ENCODE assay signal across 8 cellular contexts in the genomic region with DNA sequence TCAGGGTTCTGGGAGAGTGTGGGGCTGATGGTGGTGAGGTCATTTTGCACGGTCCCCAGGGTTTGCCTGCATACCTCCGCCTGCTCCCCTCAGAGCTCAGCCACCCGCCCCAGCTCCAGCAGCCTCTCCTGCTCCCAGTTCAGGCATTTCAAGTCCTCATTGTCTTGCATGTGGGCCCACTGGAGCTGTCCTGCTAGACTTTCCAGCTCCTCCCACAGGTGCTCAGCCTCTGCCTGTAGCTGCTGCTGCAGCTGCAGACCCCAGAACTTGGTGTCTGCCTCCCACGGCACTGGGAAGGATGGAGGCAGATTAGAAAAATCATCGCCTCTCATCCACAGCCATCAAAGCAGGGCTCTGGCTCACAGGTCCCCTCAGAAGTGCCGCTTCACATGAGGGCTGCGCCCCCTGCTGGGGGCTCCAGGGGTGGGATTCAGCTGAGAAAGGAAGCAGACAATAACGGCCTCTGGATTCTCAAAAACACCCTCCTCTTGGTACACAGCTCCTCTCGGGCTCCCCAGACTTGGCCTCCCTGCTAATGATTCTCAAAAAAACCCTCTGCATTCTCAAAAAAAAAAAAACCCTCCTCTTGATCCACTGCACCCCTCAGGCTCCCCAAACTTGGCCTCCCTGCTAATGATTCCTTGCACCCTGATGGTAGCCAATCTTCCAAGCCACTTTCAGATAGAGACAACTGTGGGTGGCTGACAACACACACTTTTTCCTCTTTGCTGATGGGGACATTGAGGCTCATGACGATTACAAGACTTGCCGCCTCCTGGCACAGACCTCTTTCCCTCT.
A peak's percentile ranks its signal among the peaks of the same experiment; 100 is the strongest.
DNase-seq lines count a peak whose midpoint lies in the region.

No MANE protein-coding gene starts in this region.

- no peak overlapping the region for H3K27ac Mint-ChIP-seq in activated CD4-positive, alpha-beta T cell treated with anti-CD3 and anti-CD28 coated beads, Interleukin-2, amount 10 ng/mL, durations not matched to agents 7 days and 5 days

- H3K9me3 Mint-ChIP-seq in activated CD4-positive, alpha-beta T cell treated with anti-CD3 and anti-CD28 coated beads, Interleukin-2, amount 10 ng/mL, durations not matched to agents 7 days and 5 days = peaks cover 2% of the 10 kb centered on the region

- no peaks in the 10 kb centered on the region for H3K27me3 Mint-ChIP-seq in activated CD4-positive, alpha-beta T cell treated with anti-CD3 and anti-CD28 coated beads, Interleukin-2, amount 10 ng/mL, durations not matched to agents 7 days and 5 days

- no peak overlapping the region for H3K4me3 Mint-ChIP-seq in activated CD4-positive, alpha-beta T cell treated with anti-CD3 and anti-CD28 coated beads, Interleukin-2, amount 10 ng/mL, durations not matched to agents 7 days and 5 days

- CTCF ChIA-PET in activated CD4-positive, alpha-beta T cell treated with anti-CD3 and anti-CD28 coated beads, Interleukin-2, amount 10 ng/mL, durations not matched to agents 7 days and 5 days (lab: Charles Lee) = interaction anchor here (0.9 kb wide), 1 partner anchor 187 kb away, joined by 3 read pairs; no protein-coding TSS in a partner anchor

- POLR2A ChIA-PET in activated CD4-positive, alpha-beta T cell treated with anti-CD3 and anti-CD28 coated beads, Interleukin-2, amount 10 ng/mL, durations not matched to agents 7 days and 5 days (lab: Charles Lee) = no interaction called here

- DNase-seq in NCI-H2227 (lab: John Stamatoyannopoulos, UW; ENCODE audit: unreplicated experiment) (peak; percentile 27), NCI-H2227 treated with DMSO at 0.1 percent for 48 hours (lab: John Stamatoyannopoulos, UW) (no peak), NCI-H1105 treated with DMSO at 0.1 percent for 48 hours (lab: John Stamatoyannopoulos, UW) (peak; percentile 35), midbrain (lab: John Stamatoyannopoulos, UW) (peak; percentile 1), cerebellar nuclear complex (lab: John Stamatoyannopoulos, UW) (no peak)
- DNase-seq in activated CD4-positive, alpha-beta T cell treated with anti-CD3 and anti-CD28 coated beads, Interleukin-2, amount 10 ng/mL, durations not matched to agents 7 days and 5 days = peak; percentile 71
- peak; percentile 29 for DNase-seq in effector CD4-positive, alpha-beta T cell
- DNase-seq in stimulated activated CD8-positive, alpha-beta memory T cell treated with anti-CD3 and anti-CD28 coated beads, Interleukin-7, amount 100 ng/mL, for 24 hours (ENCODE audit: low read depth) = peak; percentile 48

- H3K4me1 Mint-ChIP-seq in activated CD4-positive, alpha-beta T cell treated with anti-CD3 and anti-CD28 coated beads, Interleukin-2, amount 10 ng/mL, durations not matched to agents 7 days and 5 days = no peaks in the 10 kb centered on the region

- H3K36me3 Mint-ChIP-seq in activated CD4-positive, alpha-beta T cell treated with anti-CD3 and anti-CD28 coated beads, Interleukin-2, amount 10 ng/mL, durations not matched to agents 7 days and 5 days (ENCODE audit: low read depth) = no peaks in the 10 kb centered on the region

Comparison
In these comparisons a context has a peak if more than half of its experiments do, and no peak if none do; other contexts are left out.
1. DNase-seq: peak in NCI-H2227 (single experiment), NCI-H1105 treated with DMSO at 0.1 percent for 48 hours (single experiment), activated CD4-positive, alpha-beta T cell treated with anti-CD3 and anti-CD28 coated beads, Interleukin-2, amount 10 ng/mL, durations not matched to agents 7 days and 5 days (single experiment), effector CD4-positive, alpha-beta T cell (single experiment), midbrain (single experiment) and stimulated activated CD8-positive, alpha-beta memory T cell treated with anti-CD3 and anti-CD28 coated beads, Interleukin-7, amount 100 ng/mL, for 24 hours (single experiment); none in NCI-H2227 treated with DMSO at 0.1 percent for 48 hours (single experiment) and cerebellar nuclear complex (0 of 2).